In genomic region chr20:62183426-62184142, GRCh38 we compare ENCODE assay signal across 8 cellular contexts. TPM values are rescaled to one million over a fixed set of nuclear protein-coding genes. Genes with fewer than 3 reads are reported as not detected.
DNase-seq lines count a peak whose midpoint lies in the region; ATAC-seq, FAIRE-seq and TF ChIP-seq lines count a peak whose summit lies in the region.

No MANE protein-coding gene starts in this region.

- no peaks in the 10 kb centered on the region for H3K36me3 ChIP-seq in CD4-positive, alpha-beta memory T cell (ENCODE audit: insufficient read depth, low read length)
- H3K36me3 ChIP-seq in H1 (ENCODE audit: control insufficient read depth in 2 of 4, insufficient read depth in 4 of 4, low read length in 3 of 4) (peaks cover 0 to 11% (median 5%) of the 10 kb centered on the region in 4 experiments; a peak in 6 of 8 replicates), neural cell (ENCODE audit: insufficient read depth, low read length) (no peaks in the 10 kb centered on the region)

- H3K9me3 Mint-ChIP-seq in CD4-positive, alpha-beta memory T cell, result peaks cover 0 to 2% (median 0%) of the 10 kb centered on the region in 8 donors

- POLR2A ChIA-PET in CD4-positive, alpha-beta memory T cell (lab: Charles Lee; ENCODE audit: partially characterized antibody), result interaction anchor here (0.6 to 1.9 kb wide), 6 partner anchors 11 to 216 kb away, joined by 3 to 6 read pairs (median 5); partner anchors contain the start of genes LSM14B, OSBPL2 and RPS21
- POLR2A ChIA-PET in H1 (lab: Charles Lee; ENCODE audit: partially characterized antibody), result interaction anchor here (1.0 to 1.8 kb wide), 3 partner anchors 9 to 130 kb away, joined by 3 to 4 read pairs (median 3); no protein-coding TSS in a partner anchor

- peaks cover 0 to 14% of the 10 kb centered on the region in 2 donors for H3K36me3 Mint-ChIP-seq in CD4-positive, alpha-beta memory T cell

- H3K4me1 Mint-ChIP-seq in CD4-positive, alpha-beta memory T cell, result peaks cover 23 to 51% (median 38%) of the 10 kb centered on the region in 4 donors

- H3K4me2 ChIP-seq in H1 (ENCODE audit: insufficient read depth in 1 of 2, low read depth in 2 of 2, low read length in 2 of 2) (peak overlapping the region; percentile 96 to 98), neural cell (ENCODE audit: low read length) (peak overlapping the region; percentile 92)

- H4K20me1 ChIP-seq in H1 (replicated peaks in 1 of 2; ENCODE audit: control insufficient read depth in 1 of 2, insufficient read depth in 2 of 2, low read length in 2 of 2), result peaks cover 0 to 6% of the 10 kb centered on the region in 2 experiments
- no peaks in the 10 kb centered on the region for H4K20me1 ChIP-seq in neural cell (ENCODE audit: insufficient read depth)

- TF ChIP-seq POLR2A in H1 (IDR thresholded peaks at IDR 0.05; ENCODE audit: control extremely low read depth in 1 of 2, low read depth in 2 of 2, low read length in 2 of 2), result no peak

- TF ChIP-seq RAD21 in H1 (IDR thresholded peaks at IDR 0.05 in 1 of 2, conservative IDR thresholded peaks at IDR 0.05 in 1 of 2; ENCODE audit: low read depth in 2 of 2, low read length in 2 of 2) (no peak), neural cell (conservative IDR thresholded peaks at IDR 0.05) (no peak)

- peak overlapping the region; percentile 96; the same call in 1 of the 2 replicates for H4K8ac ChIP-seq in H1 (ENCODE audit: extremely low read depth, insufficient read depth, low read length)

- H3K4ac ChIP-seq in H1 (replicated peaks; ENCODE audit: insufficient read length, low read depth, low read length), result peak overlapping the region; percentile 57

- no peak overlapping the region for H2AK5ac ChIP-seq in H1 (ENCODE audit: low read depth, low read length)

- H2BK12ac ChIP-seq in H1 (ENCODE audit: low read depth, low read length), result no peak overlapping the region

- CTCF ChIA-PET in CD4-positive, alpha-beta memory T cell (lab: Charles Lee; ENCODE audit: partially characterized antibody), result no interaction called here
- CTCF ChIA-PET in H1 (lab: Charles Lee; ENCODE audit: partially characterized antibody), result interaction anchor here (1.6 kb wide), 1 partner anchor 173 kb away, joined by 3 read pairs; no protein-coding TSS in a partner anchor

- 38% methylated on average over 25 of the region's 25 CpGs; no CpG with 5 or more reads in 1 of the 2 experiments for WGBS in H1 (ENCODE audit: extremely low coverage in 1 of 2, insufficient coverage in 1 of 2, insufficient read length in 1 of 2, insufficient replicate concordance in 2 of 2, low coverage in 1 of 2, low lambda C conversion rate in 2 of 2, missing lambda C conversion rate in 1 of 2), 2 experiments

- H2BK5ac ChIP-seq in H1 (ENCODE audit: low read depth, low read length), result peak overlapping the region; percentile 61; the same call in 1 of the 2 replicates

- peaks cover 6 to 30% of the 10 kb centered on the region in 2 experiments; a peak in 3 of 4 replicates for H3K79me2 ChIP-seq in H1 (ENCODE audit: control insufficient read depth in 1 of 2, insufficient read depth in 2 of 2, low read length in 2 of 2)
- peaks cover 18% of the 10 kb centered on the region for H3K79me2 ChIP-seq in neural cell (replicated peaks; ENCODE audit: insufficient read depth, low read length)

- H2BK120ac ChIP-seq in H1 (replicated peaks; ENCODE audit: low read depth, low read length), result no peak overlapping the region

- no peak overlapping the region for H2BK20ac ChIP-seq in H1 (ENCODE audit: low read length)

- H3K27me3 Mint-ChIP-seq in CD4-positive, alpha-beta memory T cell, result no peaks in the 10 kb centered on the region

- H2AFZ ChIP-seq in H1 (ENCODE audit: low read length) (no peak overlapping the region), neural cell (ENCODE audit: low read depth, low read length) (peak overlapping the region; percentile 73)

- peaks cover 5% of the 10 kb centered on the region for H3F3A ChIP-seq in neural cell (ENCODE audit: insufficient read depth, low read length, poor library complexity, severe bottlenecking)

- peaks cover 13% of the 10 kb centered on the region; the same call in 1 of the 2 replicates for H3K79me1 ChIP-seq in H1 (ENCODE audit: low read depth, low read length)

- no peaks in the 10 kb centered on the region for H3K9me2 ChIP-seq in neural cell (ENCODE audit: insufficient read depth, low read length)

- H3K56ac ChIP-seq in H1 (replicated peaks; ENCODE audit: insufficient read length, low read depth, low read length), result no peak overlapping the region

- peaks cover 3% of the 10 kb centered on the region for H3K23me2 ChIP-seq in H1 (ENCODE audit: low read depth, low read length)

- peaks cover 22% of the 10 kb centered on the region for H3K4me1 ChIP-seq in CD4-positive, alpha-beta memory T cell (ENCODE audit: insufficient read depth, low read length)
- peaks cover 0 to 5% (median 1%) of the 10 kb centered on the region in 4 experiments; a peak in 3 of 7 replicates for H3K4me1 ChIP-seq in H1 (replicated peaks in 1 of 4; ENCODE audit: control insufficient read depth in 3 of 4, insufficient read depth in 4 of 4, low read length in 3 of 4)

- DNase-seq in CD4-positive, alpha-beta memory T cell, result no peak
- DNase-seq in NCI-H2227 treated with DMSO at 0.1 percent for 48 hours (lab: John Stamatoyannopoulos, UW), result peak; percentile 28
- no peak for DNase-seq in H1 (ENCODE audit: low read depth in 1 of 2, low spot score in 2 of 2)
- no peak for DNase-seq in cortex of kidney (lab: John Stamatoyannopoulos, UW)
- no peak for DNase-seq in glomerular visceral epithelial cell (ENCODE audit: extremely low spot score)

- no peak overlapping the region for H2BK15ac ChIP-seq in H1 (ENCODE audit: low read length)

- peak overlapping the region; percentile 53 to 92 for H3K4me3 ChIP-seq in CD4-positive, alpha-beta memory T cell (ENCODE audit: low read length in 2 of 2)
- H3K4me3 ChIP-seq in H1 (ENCODE audit: extremely low read depth in 1 of 4, insufficient read depth in 2 of 4, low read depth in 3 of 4, low read length in 4 of 4) (peak overlapping the region; percentile 81 to 93 (median 90)), neural cell (ENCODE audit: low read length) (peak overlapping the region; percentile 93)

- peak overlapping the region; percentile 94 for H3K27ac ChIP-seq in CD4-positive, alpha-beta memory T cell (ENCODE audit: low read depth, low read length)
- peak overlapping the region; percentile 80 for H3K27ac ChIP-seq in H1 (ENCODE audit: low read depth, low read length)
- H3K27ac ChIP-seq in neural cell (ENCODE audit: low read length), result peak overlapping the region; percentile 73

- peak overlapping the region; percentile 77 to 88 (median 87) for H3K9ac ChIP-seq in H1 (replicated peaks in 1 of 4; ENCODE audit: extremely low read depth in 1 of 4, low read depth in 3 of 4, low read length in 3 of 4)
- H3K9ac ChIP-seq in neural cell (ENCODE audit: low read length), result peak overlapping the region; percentile 88

- TF ChIP-seq CTCF in H1 (IDR thresholded peaks at IDR 0.05; ENCODE audit: control extremely low read depth in 1 of 3, insufficient read depth in 1 of 3, low read depth in 1 of 3, low read length in 3 of 3) (no peak), neural cell (IDR thresholded peaks at IDR 0.05; ENCODE audit: poor library complexity, severe bottlenecking) (no peak)

- H3K9me3 ChIP-seq in CD4-positive, alpha-beta memory T cell (ENCODE audit: control insufficient read depth in 1 of 2, low read length in 2 of 2), result no peaks in the 10 kb centered on the region
- no peaks in the 10 kb centered on the region for H3K9me3 ChIP-seq in H1 (ENCODE audit: insufficient read depth in 2 of 2, low read depth in 1 of 2, low read length in 1 of 2)
- no peaks in the 10 kb centered on the region for H3K9me3 ChIP-seq in neural cell (ENCODE audit: low read length)

- no peak for FAIRE-seq in H1 (lab: Jason Lieb, UNC)

- ATAC-seq in GM19395 (IDR thresholded peaks at IDR 0.05; ENCODE audit: unreplicated experiment) (no peak), GM21619 (IDR thresholded peaks at IDR 0.05; ENCODE audit: unreplicated experiment) (no peak)

- H3K27ac Mint-ChIP-seq in CD4-positive, alpha-beta memory T cell, result peak overlapping the region; percentile 90 to 98 (median 95)

- intact Hi-C loops in CD4-positive, alpha-beta memory T cell (cut with micrococcal nuclease), result loop anchor here (1.0 to 5.0 kb wide), 4 partner anchors 61 to 204 kb away; partner anchors contain the start of genes ADRM1, LSM14B and RPS21

- H3K18ac ChIP-seq in H1 (ENCODE audit: extremely low read depth, low read length), result no peak overlapping the region

- no peaks in the 10 kb centered on the region for H3K27me3 ChIP-seq in CD4-positive, alpha-beta memory T cell (ENCODE audit: insufficient read depth, low read length)
- H3K27me3 ChIP-seq in H1 (replicated peaks in 1 of 4; ENCODE audit: control insufficient read depth in 3 of 4, extremely low read depth in 1 of 4, insufficient read depth in 3 of 4, low read length in 3 of 4) (no peaks in the 10 kb centered on the region), neural cell (ENCODE audit: insufficient read depth, low read depth, low read length) (no peaks in the 10 kb centered on the region)

- no peak overlapping the region for H3K14ac ChIP-seq in H1 (ENCODE audit: insufficient read length)

- H3K23ac ChIP-seq in H1 (ENCODE audit: insufficient read length), result no peak overlapping the region

- H3K4me3 Mint-ChIP-seq in CD4-positive, alpha-beta memory T cell, result peak overlapping the region; percentile 88 to 95 (median 92)

- no peak for TF ChIP-seq EP300 in H1 (IDR thresholded peaks at IDR 0.05; ENCODE audit: borderline replicate concordance in 1 of 2, low read depth in 2 of 2, low read length in 2 of 2)
- TF ChIP-seq EP300 in neural cell (conservative IDR thresholded peaks at IDR 0.05; ENCODE audit: poor library complexity, severe bottlenecking), result no peak

- H4K5ac ChIP-seq in H1 (ENCODE audit: insufficient read length, low read depth, low read length), result no peak overlapping the region

- H4K91ac ChIP-seq in H1 (replicated peaks; ENCODE audit: insufficient read length, low read length), result no peak overlapping the region

RNA-seq across cellular contexts. Expression of gene MTG2, which starts 0.8 kb away (rescaled TPM):
- total RNA-seq in CD4-positive, alpha-beta memory T cell, result 10 to 100 TPM; 48.5 to 50.7 TPM
- polyA plus RNA-seq in CD4-positive, alpha-beta memory T cell, result 10 to 100 TPM; 15.9 to 23.9 TPM
- total RNA-seq in H1 (2021; fragmentation: NEBNext Ultra II Directional; extraction: Animal tissue kit (Norgen Biotek cat#: 25700)), result 22.8 and 24.1 TPM in 2 replicates
- polyA plus RNA-seq in H1 (2011; rRNA removed) (14.4 and 24.7 TPM in 2 replicates), neural cell (22.4 and 36.1 TPM in 2 replicates)
- 18.4 TPM for polyA plus RNA-seq in H1 (2011; cell fraction: cytosol; rRNA removed)
- polyA plus RNA-seq in H1 (2011; cell fraction: nucleus; rRNA removed), result 19.7 TPM
- 17.7 to 22.3 TPM (median 18.6 TPM) in 4 replicates for polyA plus RNA-seq in H1 (2012, experiment 1 of 2)
- polyA plus RNA-seq in H1 (2012, experiment 2 of 2), result 18.3 TPM
- 23.6 TPM for polyA plus RNA-seq in H1 (2013, experiment 1 of 2)
- 23.9 TPM for polyA plus RNA-seq in H1 (2013, experiment 2 of 2)
- 7.7 and 10.8 TPM in 2 replicates for polyA minus RNA-seq in H1 (2011; rRNA and poly(A)+ RNA removed)
- polyA minus RNA-seq in H1 (2011; cell fraction: cytosol; rRNA and poly(A)+ RNA removed), result 8.8 TPM
- 12.1 TPM for polyA minus RNA-seq in H1 (2011; cell fraction: nucleus; rRNA and poly(A)+ RNA removed)
- 21.3 and 23.1 TPM in 2 replicates for polyA minus RNA-seq in neural cell

RNA-seq across cellular contexts. Expression of gene HRH3, which starts 36.5 kb away (rescaled TPM):
- not detected for total RNA-seq in CD4-positive, alpha-beta memory T cell
- polyA plus RNA-seq in CD4-positive, alpha-beta memory T cell, result not detected
- total RNA-seq in H1 (2021; fragmentation: NEBNext Ultra II Directional; extraction: Animal tissue kit (Norgen Biotek cat#: 25700)), result 4.4 and 4.5 TPM in 2 replicates
- polyA plus RNA-seq in H1 (2011; rRNA removed) (2.0 and 3.1 TPM in 2 replicates), neural cell (1.7 and 2.8 TPM in 2 replicates)
- 1.1 TPM for polyA plus RNA-seq in H1 (2011; cell fraction: cytosol; rRNA removed)
- polyA plus RNA-seq in H1 (2011; cell fraction: nucleus; rRNA removed), result 6.5 TPM
- 2.9 to 8.2 TPM (median 6.9 TPM) in 4 replicates for polyA plus RNA-seq in H1 (2012, experiment 1 of 2)
- 5.6 TPM for polyA plus RNA-seq in H1 (2012, experiment 2 of 2)
- polyA plus RNA-seq in H1 (2013, experiment 1 of 2), result 3.7 TPM
- 4.0 TPM for polyA plus RNA-seq in H1 (2013, experiment 2 of 2)
- polyA minus RNA-seq in H1 (2011; rRNA and poly(A)+ RNA removed), result 0.54 and 0.66 TPM in 2 replicates
- 3.4 TPM for polyA minus RNA-seq in H1 (2011; cell fraction: cytosol; rRNA and poly(A)+ RNA removed)
- polyA minus RNA-seq in H1 (2011; cell fraction: nucleus; rRNA and poly(A)+ RNA removed), result 1.6 TPM
- polyA minus RNA-seq in neural cell, result 2.4 and 3.2 TPM in 2 replicates

RNA-seq across cellular contexts. Expression of gene SS18L1, which starts 40.0 kb away (rescaled TPM):
- total RNA-seq in CD4-positive, alpha-beta memory T cell, result 10 to 100 TPM; 22.7 to 24.8 TPM
- polyA plus RNA-seq in CD4-positive, alpha-beta memory T cell, result 1 to 10 TPM in 1 of 2 donors, under 1 TPM in 1; 0.71 to 1.4 TPM
- total RNA-seq in H1 (2021; fragmentation: NEBNext Ultra II Directional; extraction: Animal tissue kit (Norgen Biotek cat#: 25700)), result 22.4 and 28.4 TPM in 2 replicates
- polyA plus RNA-seq in H1 (2011; rRNA removed), result 29.7 and 36.6 TPM in 2 replicates
- polyA plus RNA-seq in H1 (2011; cell fraction: cytosol; rRNA removed), result 30.1 TPM
- 83.9 TPM for polyA plus RNA-seq in H1 (2011; cell fraction: nucleus; rRNA removed)
- polyA plus RNA-seq in H1 (2012, experiment 1 of 2), result 18.9 to 24.1 TPM (median 19.8 TPM) in 4 replicates
- polyA plus RNA-seq in H1 (2012, experiment 2 of 2), result 3.0 TPM
- 12.9 TPM for polyA plus RNA-seq in H1 (2013, experiment 1 of 2)
- 12.2 TPM for polyA plus RNA-seq in H1 (2013, experiment 2 of 2)
- polyA minus RNA-seq in H1 (2011; rRNA and poly(A)+ RNA removed), result 16.5 and 24.4 TPM in 2 replicates
- polyA minus RNA-seq in H1 (2011; cell fraction: cytosol; rRNA and poly(A)+ RNA removed), result 33.8 TPM
- 29.1 TPM for polyA minus RNA-seq in H1 (2011; cell fraction: nucleus; rRNA and poly(A)+ RNA removed)
- polyA plus RNA-seq in neural cell, result 117 and 132 TPM in 2 replicates
- 119 and 121 TPM in 2 replicates for polyA minus RNA-seq in neural cell

RNA-seq across cellular contexts. Expression of gene PSMA7, which starts 40.4 kb away (rescaled TPM):
- 100 to 1,000 TPM; 182 to 190 TPM for total RNA-seq in CD4-positive, alpha-beta memory T cell
- polyA plus RNA-seq in CD4-positive, alpha-beta memory T cell, result 100 to 1,000 TPM; 437 to 598 TPM
- total RNA-seq in H1 (2021; fragmentation: NEBNext Ultra II Directional; extraction: Animal tissue kit (Norgen Biotek cat#: 25700)), result 339 and 361 TPM in 2 replicates
- 607 and 648 TPM in 2 replicates for polyA plus RNA-seq in H1 (2011; rRNA removed)
- 619 TPM for polyA plus RNA-seq in H1 (2011; cell fraction: cytosol; rRNA removed)
- polyA plus RNA-seq in H1 (2011; cell fraction: nucleus; rRNA removed), result 429 TPM
- 276 to 407 TPM (median 389 TPM) in 4 replicates for polyA plus RNA-seq in H1 (2012, experiment 1 of 2)
- 325 TPM for polyA plus RNA-seq in H1 (2012, experiment 2 of 2)
- 550 TPM for polyA plus RNA-seq in H1 (2013, experiment 1 of 2)
- polyA plus RNA-seq in H1 (2013, experiment 2 of 2), result 519 TPM
- polyA minus RNA-seq in H1 (2011; rRNA and poly(A)+ RNA removed), result 194 and 202 TPM in 2 replicates
- polyA minus RNA-seq in H1 (2011; cell fraction: cytosol; rRNA and poly(A)+ RNA removed), result 110 TPM
- 72.4 TPM for polyA minus RNA-seq in H1 (2011; cell fraction: nucleus; rRNA and poly(A)+ RNA removed)
- 871 and 874 TPM in 2 replicates for polyA plus RNA-seq in neural cell
- polyA minus RNA-seq in neural cell, result 181 and 185 TPM in 2 replicates

RNA-seq across cellular contexts. Expression of gene OSBPL2, which starts 54.7 kb away (rescaled TPM):
- total RNA-seq in CD4-positive, alpha-beta memory T cell, result 10 to 100 TPM; 76.2 to 84.4 TPM
- 10 to 100 TPM; 14.8 to 22.0 TPM for polyA plus RNA-seq in CD4-positive, alpha-beta memory T cell
- 42.4 and 42.6 TPM in 2 replicates for total RNA-seq in H1 (2021; fragmentation: NEBNext Ultra II Directional; extraction: Animal tissue kit (Norgen Biotek cat#: 25700))
- 11.7 and 16.9 TPM in 2 replicates for polyA plus RNA-seq in H1 (2011; rRNA removed)
- polyA plus RNA-seq in H1 (2011; cell fraction: cytosol; rRNA removed), result 17.9 TPM
- 47.6 TPM for polyA plus RNA-seq in H1 (2011; cell fraction: nucleus; rRNA removed)
- 21.7 to 24.9 TPM (median 23.7 TPM) in 4 replicates for polyA plus RNA-seq in H1 (2012, experiment 1 of 2)
- polyA plus RNA-seq in H1 (2012, experiment 2 of 2), result 5.0 TPM
- polyA plus RNA-seq in H1 (2013, experiment 1 of 2), result 17.0 TPM
- polyA plus RNA-seq in H1 (2013, experiment 2 of 2), result 15.9 TPM
- 51.4 and 59.5 TPM in 2 replicates for polyA minus RNA-seq in H1 (2011; rRNA and poly(A)+ RNA removed)
- polyA minus RNA-seq in H1 (2011; cell fraction: cytosol; rRNA and poly(A)+ RNA removed), result 16.6 TPM
- 25.7 TPM for polyA minus RNA-seq in H1 (2011; cell fraction: nucleus; rRNA and poly(A)+ RNA removed)
- 37.5 and 41.5 TPM in 2 replicates for polyA plus RNA-seq in neural cell
- polyA minus RNA-seq in neural cell, result 40.7 and 48.9 TPM in 2 replicates
